6 cellular contexts compared by ENCODE assay signal in genomic region chr1:100202677-100203076, GRCh38.
DNase-seq lines count a peak whose midpoint lies in the region; ATAC-seq and TF ChIP-seq lines count a peak whose summit lies in the region.
"Not testable (repeated sequence)": the region's sequence is repeated elsewhere in the genome, so short reads cannot be mapped to it uniquely, and the experiment has no call there.

No MANE protein-coding gene starts in this region.

- POLR2A ChIA-PET in HEK293 (lab: Yijun Ruan, JAX): not testable (repeated sequence)

- H3K4me3 Mint-ChIP-seq in nephron progenitor cell: peak overlapping the region; percentile 6
- not testable (repeated sequence) for H3K4me3 Mint-ChIP-seq in stimulated activated effector memory CD8-positive, alpha-beta T cell treated with anti-CD3 and anti-CD28 coated beads, Interleukin-12 subunit alpha, Interleukin-12 subunit beta, amount 100 ng/mL, for 72 hours

- H3K27me3 ChIP-seq in rectal smooth muscle tissue (ENCODE audit: control insufficient read depth, insufficient read depth, low read length): not testable (repeated sequence)

- H3K36me3 Mint-ChIP-seq in nephron progenitor cell (ENCODE audit: low read depth): peaks cover 84% of the 10 kb centered on the region
- peaks cover 83% of the 10 kb centered on the region for H3K36me3 Mint-ChIP-seq in stimulated activated effector memory CD8-positive, alpha-beta T cell treated with anti-CD3 and anti-CD28 coated beads, Interleukin-12 subunit alpha, Interleukin-12 subunit beta, amount 100 ng/mL, for 72 hours

- peak; percentile 11 for DNase-seq in left kidney (ENCODE audit: low read depth, low spot score)
- not testable (repeated sequence) for DNase-seq in nephron progenitor cell; stimulated activated effector memory CD8-positive, alpha-beta T cell treated with anti-CD3 and anti-CD28 coated beads, Interleukin-12 subunit alpha, Interleukin-12 subunit beta, amount 100 ng/mL, for 72 hours (ENCODE audit: low spot score in 2 of 2)

- not testable (repeated sequence) for H3K27ac ChIP-seq in HEK293 (ENCODE audit: extremely low read depth, low read depth, low read length)
- peak overlapping the region; percentile 56 for H3K27ac ChIP-seq in VCaP
- peak overlapping the region; percentile 74 for H3K27ac ChIP-seq in rectal smooth muscle tissue (ENCODE audit: low read depth, low read length)

- not testable (repeated sequence) for H3K4me1 ChIP-seq in HEK293 (ENCODE audit: control insufficient read depth, insufficient read depth, low read length); rectal smooth muscle tissue (ENCODE audit: control insufficient read depth, insufficient read depth, low read length)

- peak overlapping the region; percentile 90 for H3K27ac Mint-ChIP-seq in nephron progenitor cell
- peak overlapping the region; percentile 22 for H3K27ac Mint-ChIP-seq in stimulated activated effector memory CD8-positive, alpha-beta T cell treated with anti-CD3 and anti-CD28 coated beads, Interleukin-12 subunit alpha, Interleukin-12 subunit beta, amount 100 ng/mL, for 72 hours

- peaks cover 38% of the 10 kb centered on the region for H3K9me3 Mint-ChIP-seq in nephron progenitor cell
- H3K9me3 Mint-ChIP-seq in stimulated activated effector memory CD8-positive, alpha-beta T cell treated with anti-CD3 and anti-CD28 coated beads, Interleukin-12 subunit alpha, Interleukin-12 subunit beta, amount 100 ng/mL, for 72 hours: not testable (repeated sequence)

- H3K9ac ChIP-seq in rectal smooth muscle tissue (ENCODE audit: low read length): not testable (repeated sequence)

- not testable (repeated sequence) for H3K4me3 ChIP-seq in HEK293 (ENCODE audit: low read depth, low read length); rectal smooth muscle tissue (ENCODE audit: low read length)

- CTCF ChIA-PET in HEK293 (lab: Yijun Ruan, JAX): not testable (repeated sequence)

- peaks cover 5 to 44% of the 10 kb centered on the region in 2 experiments; a peak in 2 of 3 replicates for H3K36me3 ChIP-seq in HEK293 (ENCODE audit: control insufficient read depth in 2 of 2, insufficient read depth in 1 of 2, low read length in 2 of 2)
- not testable (repeated sequence) for H3K36me3 ChIP-seq in rectal smooth muscle tissue (ENCODE audit: control insufficient read depth, insufficient read depth, low read length)

- not testable (repeated sequence) for ATAC-seq in stimulated activated effector memory CD8-positive, alpha-beta T cell treated with anti-CD3 and anti-CD28 coated beads, Interleukin-12 subunit alpha, Interleukin-12 subunit beta, amount 100 ng/mL, for 72 hours

- H3K4me1 Mint-ChIP-seq in nephron progenitor cell: peaks cover 37% of the 10 kb centered on the region
- not testable (repeated sequence) for H3K4me1 Mint-ChIP-seq in stimulated activated effector memory CD8-positive, alpha-beta T cell treated with anti-CD3 and anti-CD28 coated beads, Interleukin-12 subunit alpha, Interleukin-12 subunit beta, amount 100 ng/mL, for 72 hours

- TF ChIP-seq CTCF in HEK293 (tag by site-specific recombination; IDR thresholded peaks at IDR 0.05); VCaP (conservative IDR thresholded peaks at IDR 0.05); nephron progenitor cell (IDR thresholded peaks at IDR 0.05): not testable (repeated sequence)

- not testable (repeated sequence) for H3K27me3 Mint-ChIP-seq in nephron progenitor cell (ENCODE audit: low read depth, poor library complexity)

- not testable (repeated sequence) for H3K9me3 ChIP-seq in HEK293 (ENCODE audit: control insufficient read depth, insufficient read depth, low read depth, low read length)

TF ChIP-seq in HEK293, 187 proteins besides CTCF, POLR2A, EP300 and RAD21:
- TF ChIP-seq FEZF1 (tag by site-specific recombination; IDR thresholded peaks at IDR 0.05) (0 out of 2 replicates have a peak, but pooled peaks have one; percentile 10), OVOL3 (tag by site-specific recombination; IDR thresholded peaks at IDR 0.05) (0 out of 2 replicates have a peak, but pooled peaks have one; percentile 26)
